8 cellular contexts compared by ENCODE assay signal in the genomic region with DNA sequence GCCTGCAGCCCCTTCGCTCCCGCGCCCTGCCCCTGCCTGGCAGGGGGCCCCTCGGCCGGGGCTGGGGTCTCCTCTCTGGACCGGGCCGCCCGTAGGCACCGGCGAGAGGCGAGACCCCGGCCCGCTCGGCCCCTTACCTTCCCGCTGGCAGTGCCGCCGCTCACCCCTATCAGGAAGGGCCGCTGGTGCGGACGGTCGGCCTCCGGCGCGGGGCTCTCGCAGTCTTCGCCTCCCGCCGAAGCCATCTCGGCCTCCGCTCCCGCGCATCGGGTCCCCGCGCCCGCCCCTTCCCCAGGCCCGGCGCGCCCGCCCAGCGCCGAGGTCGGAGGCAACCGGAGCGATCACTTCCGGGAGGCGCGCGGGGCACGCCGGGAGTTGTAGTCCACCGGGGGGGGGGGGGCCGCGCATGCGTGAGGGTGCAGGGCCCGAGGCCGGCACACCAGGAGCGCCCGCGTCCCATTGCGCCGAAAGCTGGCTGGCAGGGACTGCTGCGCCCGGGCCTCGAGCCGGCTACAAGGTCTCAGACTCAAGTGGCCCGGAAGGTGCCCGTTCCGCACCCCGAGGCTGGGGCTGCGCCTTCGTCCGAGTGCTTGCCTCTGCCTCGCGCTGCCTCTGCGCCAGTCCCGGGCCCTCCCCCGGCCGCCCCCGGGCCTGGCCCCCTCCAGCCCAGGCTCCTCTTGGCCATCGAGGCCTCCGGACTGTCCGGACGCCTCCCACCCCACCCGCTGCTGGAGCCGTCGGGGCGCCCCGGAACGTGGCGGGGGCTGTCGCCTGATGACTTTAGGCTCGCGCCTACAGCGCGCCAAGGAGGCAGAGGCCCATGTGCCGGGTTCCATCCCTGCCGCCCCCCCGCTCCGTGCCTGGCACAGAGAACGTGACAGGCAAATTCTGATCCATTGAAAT. TPM values are rescaled to one million over a fixed set of nuclear protein-coding genes. Genes with fewer than 3 reads are reported as not detected.
DNase-seq lines count a peak whose midpoint lies in the region; ATAC-seq and TF ChIP-seq lines count a peak whose summit lies in the region.

A gene (minus strand): TSS at position 334 of the 903 bp plus-strand sequence. CDS start 89 bp downstream, at position 245.

- peak; percentile 71 for ATAC-seq in GM19328 (IDR thresholded peaks at IDR 0.05; ENCODE audit: unreplicated experiment)
- ATAC-seq in HG03521 (IDR thresholded peaks at IDR 0.05; ENCODE audit: unreplicated experiment), result peak; percentile 88
- ATAC-seq in activated CD8-positive, alpha-beta T cell treated with anti-CD3 and anti-CD28 coated beads, Interleukin-2, amount 10 ng/mL, durations not matched to agents 7 days and 5 days, result peak; percentile 93
- ATAC-seq in lower lobe of right lung, result peak; percentile 98 to 99

- 20 to 22% methylated on average over 101 of the region's 101 CpGs for WGBS in ectodermal cell, 2 experiments

- peak within 1 kb of the TSS; percentile 80 for H3K4me3 ChIP-seq in ectodermal cell (ENCODE audit: insufficient read depth, low read depth, low read length)
- H3K4me3 ChIP-seq in lower lobe of right lung, result peak within 1 kb of the TSS; percentile 78

- H3K27me3 Mint-ChIP-seq in activated CD8-positive, alpha-beta T cell treated with anti-CD3 and anti-CD28 coated beads, Interleukin-2, amount 10 ng/mL, durations not matched to agents 7 days and 5 days (ENCODE audit: low read depth), result no peaks in the 10 kb centered on the region

- no peaks in the 10 kb centered on the region for H3K27me3 ChIP-seq in ectodermal cell (ENCODE audit: control insufficient read depth, insufficient read depth, low read length, poor library complexity, severe bottlenecking)
- no peaks in the 10 kb centered on the region for H3K27me3 ChIP-seq in lower lobe of right lung (ENCODE audit: low read depth)

- POLR2A ChIA-PET in activated CD8-positive, alpha-beta T cell treated with anti-CD3 and anti-CD28 coated beads, Interleukin-2, amount 10 ng/mL, durations not matched to agents 7 days and 5 days (lab: Charles Lee), result interaction anchor here (0.7 to 1.0 kb wide), 3 partner anchors 9 to 138 kb away, joined by 3 to 4 read pairs (median 3); no protein-coding TSS in a partner anchor

- H3K36me3 ChIP-seq in ectodermal cell (ENCODE audit: control insufficient read depth, insufficient read depth, low read length), result peaks cover 33% of the 10 kb centered on the region
- peaks cover 38% of the 10 kb centered on the region for H3K36me3 ChIP-seq in lower lobe of right lung

- peak within 1 kb of the TSS; percentile 72 for H3K27ac Mint-ChIP-seq in activated CD8-positive, alpha-beta T cell treated with anti-CD3 and anti-CD28 coated beads, Interleukin-2, amount 10 ng/mL, durations not matched to agents 7 days and 5 days

- no peaks in the 10 kb centered on the region for H3K9me3 Mint-ChIP-seq in activated CD8-positive, alpha-beta T cell treated with anti-CD3 and anti-CD28 coated beads, Interleukin-2, amount 10 ng/mL, durations not matched to agents 7 days and 5 days (ENCODE audit: insufficient read depth)

- DNase-seq in NCI-H82 treated with DMSO at 0.1 percent for 48 hours (lab: John Stamatoyannopoulos, UW; ENCODE audit: unreplicated experiment) (peak; percentile 64), lower lobe of right lung (peak; percentile 86)
- peak; percentile 80 for DNase-seq in activated CD8-positive, alpha-beta T cell treated with anti-CD3 and anti-CD28 coated beads, Interleukin-2, amount 10 ng/mL, durations not matched to agents 7 days and 5 days
- peak; percentile 47 to 57 (median 52) for DNase-seq in stimulated activated CD4-positive, alpha-beta T cell treated with anti-CD3 and anti-CD28 coated beads, TNF-alpha, amount 100 ng/mL, for 1 hour (ENCODE audit: low read depth in 3 of 3, low spot score in 1 of 3)

- H3K4me1 Mint-ChIP-seq in activated CD8-positive, alpha-beta T cell treated with anti-CD3 and anti-CD28 coated beads, Interleukin-2, amount 10 ng/mL, durations not matched to agents 7 days and 5 days (ENCODE audit: low read depth), result peaks cover 32% of the 10 kb centered on the region

- CTCF ChIA-PET in activated CD8-positive, alpha-beta T cell treated with anti-CD3 and anti-CD28 coated beads, Interleukin-2, amount 10 ng/mL, durations not matched to agents 7 days and 5 days (lab: Charles Lee), result no interaction called here

- TF ChIP-seq CTCF in C4-2B (conservative IDR thresholded peaks at IDR 0.05), result no peak
- no peak for TF ChIP-seq CTCF in lower lobe of right lung (IDR thresholded peaks at IDR 0.05)

- H3K9me3 ChIP-seq in ectodermal cell (ENCODE audit: control insufficient read depth, low read length) (no peaks in the 10 kb centered on the region), lower lobe of right lung (no peaks in the 10 kb centered on the region)

- intact Hi-C loops in lower lobe of right lung (cut with DNase I), result no loop called here

- H3K4me3 Mint-ChIP-seq in activated CD8-positive, alpha-beta T cell treated with anti-CD3 and anti-CD28 coated beads, Interleukin-2, amount 10 ng/mL, durations not matched to agents 7 days and 5 days, result peak within 1 kb of the TSS; percentile 81

- H3K4me1 ChIP-seq in ectodermal cell (ENCODE audit: control insufficient read depth, insufficient read depth, low read length), result peaks cover 7% of the 10 kb centered on the region
- peaks cover 16% of the 10 kb centered on the region for H3K4me1 ChIP-seq in lower lobe of right lung

- H3K27ac ChIP-seq in C4-2B, result peak within 1 kb of the TSS; percentile 86
- no peak within 1 kb of the TSS for H3K27ac ChIP-seq in ectodermal cell (ENCODE audit: insufficient read depth, low read depth, low read length, poor library complexity, severe bottlenecking)
- peak within 1 kb of the TSS; percentile 86 for H3K27ac ChIP-seq in lower lobe of right lung

- peaks cover 25% of the 10 kb centered on the region for H3K36me3 Mint-ChIP-seq in activated CD8-positive, alpha-beta T cell treated with anti-CD3 and anti-CD28 coated beads, Interleukin-2, amount 10 ng/mL, durations not matched to agents 7 days and 5 days (ENCODE audit: low read depth)

RNA-seq across cellular contexts. Expression of the gene that starts here (rescaled TPM):
- 10 to 100 TPM; 35.8 to 36.6 TPM for total RNA-seq in activated CD8-positive, alpha-beta T cell treated with anti-CD3 and anti-CD28 coated beads, Interleukin-2, amount 10 ng/mL, durations not matched to agents 7 days and 5 days
- 46.4 TPM for polyA plus RNA-seq in ectodermal cell (2013, experiment 1 of 4)
- 56.9 TPM for polyA plus RNA-seq in ectodermal cell (2013, experiment 2 of 4)
- polyA plus RNA-seq in ectodermal cell (2013, experiment 3 of 4), result 34.3 TPM
- polyA plus RNA-seq in ectodermal cell (2013, experiment 4 of 4), result 42.2 TPM
- 25.9 TPM for total RNA-seq in lower lobe of right lung
